In the genomic region with DNA sequence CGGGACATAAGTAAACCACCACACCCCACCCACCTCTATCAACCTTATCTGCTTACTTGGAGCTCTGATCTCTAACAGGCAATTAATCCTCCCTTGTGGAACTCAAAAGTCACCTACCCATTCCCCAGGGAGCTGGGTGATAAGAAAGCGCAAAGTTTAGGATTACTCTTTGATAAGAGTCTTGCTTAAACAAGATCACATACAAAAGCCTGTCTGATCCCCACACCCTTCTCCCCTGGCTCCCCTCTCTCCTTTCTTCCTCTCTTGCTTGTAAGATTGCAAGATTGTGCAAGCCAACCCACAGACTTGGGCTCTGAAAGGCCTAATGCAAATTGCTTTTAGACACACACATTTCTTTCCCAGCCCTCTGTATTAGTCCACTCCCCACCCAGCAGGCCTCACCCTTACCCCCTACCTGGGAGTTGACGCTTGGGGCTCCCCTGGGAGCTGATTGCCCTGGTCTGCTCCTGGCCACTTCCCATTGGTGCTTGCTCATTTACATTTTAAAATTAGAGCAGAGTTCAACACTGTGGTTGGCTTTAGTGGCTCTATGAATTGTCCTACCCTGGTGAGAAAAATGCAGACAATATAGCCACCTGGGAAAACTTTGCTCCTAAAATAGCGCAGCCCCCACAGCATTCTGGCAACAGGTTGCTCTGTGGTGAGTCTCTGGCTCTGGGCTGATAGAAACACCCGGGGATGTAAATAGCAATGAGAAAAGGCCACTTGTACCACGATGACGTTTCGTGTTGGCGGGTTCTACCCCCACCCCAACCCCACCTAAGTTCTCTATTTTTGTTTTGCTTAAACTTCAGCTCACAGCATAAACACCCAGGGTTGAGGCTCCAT, we compare ENCODE assay signal across 8 cellular contexts. TPM values are rescaled to one million over a fixed set of nuclear protein-coding genes. Genes with fewer than 3 reads are reported as not detected.
DNase-seq lines count a peak whose midpoint lies in the region; ATAC-seq and TF ChIP-seq lines count a peak whose summit lies in the region.

No MANE protein-coding gene starts in this region.

- peaks cover under 1% of the 10 kb centered on the region for H3K27me3 Mint-ChIP-seq in activated B cell treated with CpG ODN at 0.5 μM for 24 hours

- no peaks in the 10 kb centered on the region for H3K36me3 ChIP-seq in lung (ENCODE audit: control insufficient read depth in 2 of 2, insufficient read depth in 2 of 2, low read length in 2 of 2)
- no peaks in the 10 kb centered on the region for H3K36me3 ChIP-seq in adrenal gland (replicated peaks in 1 of 2)

- POLR2A ChIA-PET in activated B cell treated with CpG ODN at 0.5 μM for 24 hours (lab: Charles Lee) = interaction anchor here (1.0 to 2.1 kb wide), 2 partner anchors 9 to 327 kb away, joined by 3 to 28 read pairs; no protein-coding TSS in a partner anchor

- peak overlapping the region; percentile 80 for H3K27ac Mint-ChIP-seq in activated B cell treated with CpG ODN at 0.5 μM for 24 hours

- TF ChIP-seq CTCF in activated B cell treated with CpG ODN at 0.5 μM for 24 hours (IDR thresholded peaks at IDR 0.05) = no peak
- TF ChIP-seq CTCF in lung (IDR thresholded peaks at IDR 0.05; ENCODE audit: control extremely low read depth, extremely low read depth) = no peak
- TF ChIP-seq CTCF in adrenal gland (IDR thresholded peaks at IDR 0.05) = no peak

- H3K9me3 Mint-ChIP-seq in activated B cell treated with CpG ODN at 0.5 μM for 24 hours = no peaks in the 10 kb centered on the region

- no peaks in the 10 kb centered on the region for H3K27me3 ChIP-seq in lung (ENCODE audit: control insufficient read depth, insufficient read depth)
- H3K27me3 ChIP-seq in adrenal gland = no peaks in the 10 kb centered on the region

- ATAC-seq in GM21381 (IDR thresholded peaks at IDR 0.05; ENCODE audit: unreplicated experiment) = peak; percentile 83
- peak; percentile 75 for ATAC-seq in HG03565 (IDR thresholded peaks at IDR 0.05; ENCODE audit: unreplicated experiment)
- ATAC-seq in activated B cell treated with CpG ODN at 0.5 μM for 24 hours (ENCODE audit: low read depth) = peak; percentile 81
- no peak for ATAC-seq in lung (ENCODE audit: insufficient read depth, low FRiP score)

- intact Hi-C loops in activated B cell treated with CpG ODN at 0.5 μM for 24 hours (cut with micrococcal nuclease) = loop anchor here (1.0 kb wide), 1 partner anchor 10 kb away; no protein-coding TSS in a partner anchor
- intact Hi-C loops in adrenal gland (cut with DNase I) = loop anchor here in 1 of 2 donors (10.0 kb wide), 1 partner anchor 125 kb away; no protein-coding TSS in a partner anchor

- WGBS in lung, 2 donors = 32 to 48% methylated on average over 9 of the region's 9 CpGs
- 65 to 83% (median 69%) methylated on average over 9 of the region's 9 CpGs for WGBS in adrenal gland, 4 donors

- no peak for TF ChIP-seq POLR2A in adrenal gland (IDR thresholded peaks at IDR 0.05)

- H3K27ac ChIP-seq in lung (ENCODE audit: low read depth in 1 of 2, low read length in 1 of 2) (peak overlapping the region; percentile 12 to 41), adrenal gland (peak overlapping the region in 1 of 5 donors; percentile 17)

- peaks cover 46% of the 10 kb centered on the region for H3K4me1 Mint-ChIP-seq in activated B cell treated with CpG ODN at 0.5 μM for 24 hours

- no peaks in the 10 kb centered on the region for H3K36me3 Mint-ChIP-seq in activated B cell treated with CpG ODN at 0.5 μM for 24 hours (ENCODE audit: low read depth)

- H3K4me1 ChIP-seq in lung (ENCODE audit: control insufficient read depth in 2 of 2, insufficient read depth in 2 of 2, low read length in 2 of 2) (peaks cover 9% of the 10 kb centered on the region in 2 donors), adrenal gland (replicated peaks in 1 of 2) (peaks cover 0 to 4% of the 10 kb centered on the region in 2 donors)

- H3K4me3 Mint-ChIP-seq in activated B cell treated with CpG ODN at 0.5 μM for 24 hours = peak overlapping the region; percentile 64

- H3K4me3 ChIP-seq in lung (no peak overlapping the region), adrenal gland (no peak overlapping the region)

- H3K9me3 ChIP-seq in lung (ENCODE audit: control insufficient read depth in 2 of 2, insufficient read depth in 1 of 2, low read length in 1 of 2) = no peaks in the 10 kb centered on the region
- no peaks in the 10 kb centered on the region for H3K9me3 ChIP-seq in adrenal gland (replicated peaks in 1 of 3)

- DNase-seq in DMS153 treated with DMSO at 0.1 percent for 48 hours (lab: John Stamatoyannopoulos, UW; ENCODE audit: unreplicated experiment) (peak; percentile 8), activated B cell treated with CpG ODN at 0.5 μM for 24 hours (no peak), lung (ENCODE audit: low spot score) (peak; percentile 37), NCI-H2029 treated with DMSO at 0.1 percent for 48 hours (lab: John Stamatoyannopoulos, UW) (no peak), hepatic stellate cell (ENCODE audit: low spot score) (no peak), adrenal gland (no peak)

- CTCF ChIA-PET in activated B cell treated with CpG ODN at 0.5 μM for 24 hours (lab: Charles Lee) = interaction anchor here (1.4 kb wide), 1 partner anchor 9 kb away, joined by 4 read pairs; no protein-coding TSS in a partner anchor

RNA-seq across cellular contexts. Expression of a gene that starts 58.9 kb away (rescaled TPM):
- not detected in 2 replicates for total RNA-seq in activated B cell treated with CpG ODN at 0.5 μM for 24 hours
- total RNA-seq in lung = 100 to 1,000 TPM; 127 to 216 TPM
- polyA plus RNA-seq in lung = 100 to 1,000 TPM in 1 of 2 donors, 10 to 100 TPM in 1; 99.2 to 150 TPM
- total RNA-seq in adrenal gland = 10 to 100 TPM in 6 of 8 donors, 1 to 10 TPM in 2; 5.8 to 18.4 (median 12.1) TPM
- 10 to 100 TPM; 13.6 to 36.7 (median 16.4) TPM for polyA plus RNA-seq in adrenal gland

Comparison
In these comparisons a context has a peak if more than half of its experiments do, and no peak if none do; other contexts are left out.
1. DNase-seq: peak in DMS153 treated with DMSO at 0.1 percent for 48 hours (single experiment) and lung (single experiment); none in activated B cell treated with CpG ODN at 0.5 μM for 24 hours (single experiment), NCI-H2029 treated with DMSO at 0.1 percent for 48 hours (single experiment), hepatic stellate cell (single experiment) and adrenal gland (0 of 7).
2. RNA of a gene that starts 58.9 kb away (total RNA-seq): 127 to 216 TPM in lung; 5.8 to 18.4 TPM in adrenal gland and not detected in activated B cell treated with CpG ODN at 0.5 μM for 24 hours; every median in the first group is over 4 times any median in the second.